Comparison of ENCODE assay signal across 1 cellular context in the genomic region with DNA sequence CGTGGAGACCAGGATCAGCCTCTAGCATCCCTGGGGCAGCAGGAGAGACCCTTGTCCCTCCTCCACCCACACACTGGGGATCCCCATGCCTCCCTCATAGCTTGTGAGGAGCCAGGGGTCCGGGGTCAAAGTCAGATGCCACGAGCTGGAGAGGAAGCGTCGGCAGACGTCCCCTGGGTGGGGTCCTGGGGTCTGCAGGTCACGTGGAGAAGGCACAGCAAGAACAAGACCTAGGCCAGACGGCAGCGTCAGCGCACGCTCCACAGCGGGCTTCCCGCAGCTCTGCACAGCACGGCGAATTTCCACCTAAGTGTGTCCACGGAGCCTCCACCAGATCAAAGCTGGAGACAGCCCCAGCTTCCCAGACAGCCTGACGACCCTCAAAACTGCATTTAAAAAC.
TF ChIP-seq lines count a peak whose summit lies in the region.

No MANE protein-coding gene starts in this region.

TF ChIP-seq in H1, 55 proteins besides CTCF, POLR2A, EP300 and RAD21:
- TF ChIP-seq CBX5 (IDR thresholded peaks at IDR 0.05; ENCODE audit: low read depth, low read length): no peak
- TF ChIP-seq TEAD4 (IDR thresholded peaks at IDR 0.05; ENCODE audit: low read depth, low read length): no peak
- TF ChIP-seq CEBPB (IDR thresholded peaks at IDR 0.05; ENCODE audit: low read depth, low read length): no peak
